In the genomic region with DNA sequence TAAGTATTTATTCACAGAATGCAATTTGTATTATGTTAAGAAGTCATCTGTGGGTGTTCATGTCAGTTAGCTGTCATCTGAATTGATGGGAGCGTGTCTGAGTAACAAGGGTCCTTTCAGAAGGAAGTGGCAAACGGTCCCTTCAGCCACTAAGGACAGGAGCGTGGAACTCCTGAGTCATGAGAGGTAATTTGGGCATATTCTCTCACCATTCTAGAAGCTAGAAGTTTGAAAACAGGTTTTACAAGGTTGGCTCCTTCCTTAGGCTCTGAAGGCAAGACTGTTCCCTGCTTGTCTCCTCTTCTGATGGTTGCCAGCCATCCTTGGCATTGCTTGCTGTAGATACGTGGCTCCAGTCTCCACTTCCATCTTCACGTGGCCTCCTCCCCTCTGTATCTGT, we compare ENCODE assay signal across 14 cellular contexts. TPM values are rescaled to one million over a fixed set of nuclear protein-coding genes. Genes with fewer than 3 reads are reported as not detected.
DNase-seq lines count a peak whose midpoint lies in the region; ATAC-seq and TF ChIP-seq lines count a peak whose summit lies in the region.
"Had no signal": no experiment of that assay in that cellular context is flagged by ENCODE, and none has a peak within 500 bp of the region (broad histone marks: within the 10 kb centered on the region; RNA-seq: fewer than 3 reads in every experiment).

No MANE protein-coding gene starts in this region.

- no peaks in the 10 kb centered on the region for H4K20me1 ChIP-seq in SK-N-SH (ENCODE audit: insufficient read depth)

- CTCF ChIA-PET in SK-N-SH (lab: Yijun Ruan, JAX), result interaction anchor here (0.9 to 1.8 kb wide), 4 partner anchors 20 to 70 kb away, joined by 4 to 11 read pairs (median 6); no protein-coding TSS in a partner anchor

- TF ChIP-seq CTCF in esophagus muscularis mucosa (IDR thresholded peaks at IDR 0.05) (no peak), psoas muscle (IDR thresholded peaks at IDR 0.05) (no peak), SK-N-SH (IDR thresholded peaks at IDR 0.05) (no peak)

- DNase-seq in HT-29 (ENCODE audit: low spot score) (peak; percentile 47), NOMO-1 treated with dmso at 0.1 percent for 144 hours (lab: John Stamatoyannopoulos, UW; ENCODE audit: unreplicated experiment) (peak; percentile 50), esophagus muscularis mucosa (ENCODE audit: extremely low spot score) (no peak), psoas muscle (no peak), SK-N-SH (no peak), D341Med (ENCODE audit: low spot score) (no peak), amygdala (lab: John Stamatoyannopoulos, UW) (no peak), HPDE6-E6E7 (ENCODE audit: extremely low spot score) (no peak)
- DNase-seq: activated naive CD4-positive, alpha-beta T cell treated with anti-CD3 and anti-CD28 coated beads, Interleukin-2, amount 50 U/mL, for 16 hours; CD4-positive, alpha-beta T cell; colonic mucosa; NCI-H1048; NCI-H226 had no signal

- H3K4me3 ChIP-seq in esophagus muscularis mucosa (no peak overlapping the region), psoas muscle (no peak overlapping the region), SK-N-SH (ENCODE audit: low read depth in 2 of 2, low read length in 1 of 2) (no peak overlapping the region)
- H3K4me3 ChIP-seq: colonic mucosa had no signal

- 84% methylated on average over 5 of the region's 5 CpGs for WGBS in esophagus muscularis mucosa
- WGBS in psoas muscle, 3 donors, result 45 to 74% (median 58%) methylated on average over 5 of the region's 5 CpGs
- 87% methylated on average over 5 of the region's 5 CpGs for WGBS in SK-N-SH (ENCODE audit: low lambda C conversion rate)

- H3K36me3 ChIP-seq in esophagus muscularis mucosa, result peaks cover 0 to 14% (median 0%) of the 10 kb centered on the region in 4 donors
- H3K36me3 ChIP-seq in psoas muscle (ENCODE audit: insufficient read depth in 1 of 2, low read depth in 1 of 2), result peaks cover 0 to 20% of the 10 kb centered on the region in 2 donors
- peaks cover 0 to 8% of the 10 kb centered on the region in 2 experiments for H3K36me3 ChIP-seq in SK-N-SH (replicated peaks in 1 of 2; ENCODE audit: control insufficient read depth in 1 of 2, insufficient read depth in 2 of 2, low read length in 1 of 2)
- H3K36me3 ChIP-seq: colonic mucosa had no signal

- no peaks in the 10 kb centered on the region for H3K9me3 ChIP-seq in esophagus muscularis mucosa
- no peaks in the 10 kb centered on the region for H3K9me3 ChIP-seq in psoas muscle
- no peaks in the 10 kb centered on the region for H3K9me3 ChIP-seq in SK-N-SH
- H3K9me3 ChIP-seq: colonic mucosa had no signal

- no peak overlapping the region for H3K4me2 ChIP-seq in SK-N-SH

- H3K79me2 ChIP-seq in SK-N-SH (ENCODE audit: insufficient read depth), result peaks cover 52% of the 10 kb centered on the region

- no peak for TF ChIP-seq RAD21 in SK-N-SH (IDR thresholded peaks at IDR 0.05; ENCODE audit: low read length)

- TF ChIP-seq EP300 in esophagus muscularis mucosa (IDR thresholded peaks at IDR 0.05), result no peak
- TF ChIP-seq EP300 in SK-N-SH (IDR thresholded peaks at IDR 0.05; ENCODE audit: borderline replicate concordance in 1 of 2, low read depth in 1 of 2, low read length in 1 of 2), result no peak

- ATAC-seq in psoas muscle, result peak; percentile 5 to 49 (median 20)
- ATAC-seq: Panc1 had no signal

- peaks cover 27% of the 10 kb centered on the region for H3F3A ChIP-seq in SK-N-SH (replicated peaks; ENCODE audit: insufficient read depth)

- TF ChIP-seq POLR2A in esophagus muscularis mucosa (IDR thresholded peaks at IDR 0.05; ENCODE audit: low read depth), result no peak

- H3K4me1 ChIP-seq in esophagus muscularis mucosa, result peaks cover 43 to 87% (median 82%) of the 10 kb centered on the region in 4 donors
- peaks cover 78% of the 10 kb centered on the region for H3K4me1 ChIP-seq in psoas muscle
- H3K4me1 ChIP-seq in SK-N-SH (ENCODE audit: control insufficient read depth in 1 of 2, insufficient read depth in 2 of 2, low read depth in 1 of 2, low read length in 1 of 2), result peaks cover 30 to 67% of the 10 kb centered on the region in 2 experiments

- H3K27me3 ChIP-seq in esophagus muscularis mucosa (no peaks in the 10 kb centered on the region), psoas muscle (ENCODE audit: insufficient read depth in 3 of 3, low read length in 2 of 3) (no peaks in the 10 kb centered on the region), SK-N-SH (ENCODE audit: insufficient read depth) (no peaks in the 10 kb centered on the region)
- H3K27me3 ChIP-seq: colonic mucosa had no signal

- no peaks in the 10 kb centered on the region for H3K9me2 ChIP-seq in SK-N-SH

- H3K9ac ChIP-seq in SK-N-SH, result no peak overlapping the region

- POLR2A ChIA-PET in SK-N-SH (lab: Yijun Ruan, JAX), result interaction anchor here (1.7 kb wide), 1 partner anchor 20 kb away, joined by 14 read pairs; a partner anchor contains a TSS

- no peak overlapping the region for H2AFZ ChIP-seq in SK-N-SH (ENCODE audit: low read depth)

- intact Hi-C loops in esophagus muscularis mucosa (cut with DNase I) (no loop called here), psoas muscle (cut with DNase I) (loop anchor here in 1 of 2 donors (5.0 kb wide), 1 partner anchor 44 kb away; no protein-coding TSS in a partner anchor)

- H3K27ac ChIP-seq in esophagus muscularis mucosa (replicated peaks in 1 of 4), result peak overlapping the region; percentile 47 to 94 (median 74)
- H3K27ac ChIP-seq in psoas muscle, result peak overlapping the region; percentile 76
- H3K27ac ChIP-seq in SK-N-SH (ENCODE audit: low read depth in 2 of 2, low read length in 1 of 2), result peak overlapping the region in 1 of 2 experiments; percentile 88; a peak in 2 of 4 replicates
- H3K27ac ChIP-seq: colonic mucosa had no signal

TF ChIP-seq in SK-N-SH, 30 proteins besides CTCF, POLR2A, EP300 and RAD21 (continues in another document):
- TF ChIP-seq YY1 (IDR thresholded peaks at IDR 0.05; ENCODE audit: low read depth), result no peak
- TF ChIP-seq, protein P1, sequence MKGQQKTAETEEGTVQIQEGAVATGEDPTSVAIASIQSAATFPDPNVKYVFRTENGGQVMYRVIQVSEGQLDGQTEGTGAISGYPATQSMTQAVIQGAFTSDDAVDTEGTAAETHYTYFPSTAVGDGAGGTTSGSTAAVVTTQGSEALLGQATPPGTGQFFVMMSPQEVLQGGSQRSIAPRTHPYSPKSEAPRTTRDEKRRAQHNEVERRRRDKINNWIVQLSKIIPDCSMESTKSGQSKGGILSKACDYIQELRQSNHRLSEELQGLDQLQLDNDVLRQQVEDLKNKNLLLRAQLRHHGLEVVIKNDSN (IDR thresholded peaks at IDR 0.05; ENCODE audit: borderline replicate concordance, low read depth), result no peak
- no peak for TF ChIP-seq ELF1 (IDR thresholded peaks at IDR 0.05)
- no peak for TF ChIP-seq RXRA (IDR thresholded peaks at IDR 0.05; ENCODE audit: borderline replicate concordance, low read depth)
- TF ChIP-seq NFIC (IDR thresholded peaks at IDR 0.05; ENCODE audit: borderline replicate concordance), result no peak
- no peak for TF ChIP-seq GABPA (IDR thresholded peaks at IDR 0.05; ENCODE audit: low read depth)
- TF ChIP-seq RCOR1 (IDR thresholded peaks at IDR 0.05; ENCODE audit: low read length), result no peak
- TF ChIP-seq, protein P2, sequence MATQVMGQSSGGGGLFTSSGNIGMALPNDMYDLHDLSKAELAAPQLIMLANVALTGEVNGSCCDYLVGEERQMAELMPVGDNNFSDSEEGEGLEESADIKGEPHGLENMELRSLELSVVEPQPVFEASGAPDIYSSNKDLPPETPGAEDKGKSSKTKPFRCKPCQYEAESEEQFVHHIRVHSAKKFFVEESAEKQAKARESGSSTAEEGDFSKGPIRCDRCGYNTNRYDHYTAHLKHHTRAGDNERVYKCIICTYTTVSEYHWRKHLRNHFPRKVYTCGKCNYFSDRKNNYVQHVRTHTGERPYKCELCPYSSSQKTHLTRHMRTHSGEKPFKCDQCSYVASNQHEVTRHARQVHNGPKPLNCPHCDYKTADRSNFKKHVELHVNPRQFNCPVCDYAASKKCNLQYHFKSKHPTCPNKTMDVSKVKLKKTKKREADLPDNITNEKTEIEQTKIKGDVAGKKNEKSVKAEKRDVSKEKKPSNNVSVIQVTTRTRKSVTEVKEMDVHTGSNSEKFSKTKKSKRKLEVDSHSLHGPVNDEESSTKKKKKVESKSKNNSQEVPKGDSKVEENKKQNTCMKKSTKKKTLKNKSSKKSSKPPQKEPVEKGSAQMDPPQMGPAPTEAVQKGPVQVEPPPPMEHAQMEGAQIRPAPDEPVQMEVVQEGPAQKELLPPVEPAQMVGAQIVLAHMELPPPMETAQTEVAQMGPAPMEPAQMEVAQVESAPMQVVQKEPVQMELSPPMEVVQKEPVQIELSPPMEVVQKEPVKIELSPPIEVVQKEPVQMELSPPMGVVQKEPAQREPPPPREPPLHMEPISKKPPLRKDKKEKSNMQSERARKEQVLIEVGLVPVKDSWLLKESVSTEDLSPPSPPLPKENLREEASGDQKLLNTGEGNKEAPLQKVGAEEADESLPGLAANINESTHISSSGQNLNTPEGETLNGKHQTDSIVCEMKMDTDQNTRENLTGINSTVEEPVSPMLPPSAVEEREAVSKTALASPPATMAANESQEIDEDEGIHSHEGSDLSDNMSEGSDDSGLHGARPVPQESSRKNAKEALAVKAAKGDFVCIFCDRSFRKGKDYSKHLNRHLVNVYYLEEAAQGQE (IDR thresholded peaks at IDR 0.05; ENCODE audit: low read depth, low read length), result no peak
- TF ChIP-seq RFX5 (IDR thresholded peaks at IDR 0.05; ENCODE audit: low read length), result no peak
- TF ChIP-seq, protein P3, sequence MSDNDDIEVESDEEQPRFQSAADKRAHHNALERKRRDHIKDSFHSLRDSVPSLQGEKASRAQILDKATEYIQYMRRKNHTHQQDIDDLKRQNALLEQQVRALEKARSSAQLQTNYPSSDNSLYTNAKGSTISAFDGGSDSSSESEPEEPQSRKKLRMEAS (IDR thresholded peaks at IDR 0.05; ENCODE audit: low read depth), result no peak
- no peak for TF ChIP-seq FOXM1 (IDR thresholded peaks at IDR 0.05; ENCODE audit: low read depth)
- TF ChIP-seq EZH2phosphoT487 (IDR thresholded peaks at IDR 0.05; ENCODE audit: borderline replicate concordance, low read depth), result no peak
- no peak for TF ChIP-seq TCF12 (IDR thresholded peaks at IDR 0.05)
- TF ChIP-seq FOSL2 (IDR thresholded peaks at IDR 0.05; ENCODE audit: borderline replicate concordance, low read depth), result no peak
- no peak for TF ChIP-seq POLR2AphosphoS5 (IDR thresholded peaks at IDR 0.05; ENCODE audit: low read depth, low read length)

RNA-seq across cellular contexts. Expression of a gene that starts 19.7 kb away (rescaled TPM):
- total RNA-seq in HT-29 (2014; rRNA removed; shearing (Covaris generic)), result 156 and 181 TPM in 2 replicates
- total RNA-seq in esophagus muscularis mucosa (10 to 100 TPM; 49.8 to 82.3 (median 72.1) TPM), psoas muscle (100 to 1,000 TPM in 3 of 4 donors, 10 to 100 TPM in 1; 66.1 to 215 (median 157) TPM)
- polyA plus RNA-seq in psoas muscle (10 to 100 TPM; 10.8 to 30.9 (median 26.7) TPM), SK-N-SH (2012; rRNA removed) (19.2 and 25.7 TPM in 2 replicates)
- 12.3 and 17.4 TPM in 2 replicates for polyA plus RNA-seq in SK-N-SH (2012; cell fraction: cytosol; rRNA removed)
- polyA plus RNA-seq in SK-N-SH (2012; cell fraction: nucleus; rRNA removed), result 15.6 and 19.9 TPM in 2 replicates

Comparison
In these comparisons a context has a peak if more than half of its experiments do, and no peak if none do; other contexts are left out.
1. DNase-seq: peak in HT-29 (single experiment) and NOMO-1 treated with dmso at 0.1 percent for 144 hours (single experiment); none in esophagus muscularis mucosa (single experiment), psoas muscle (0 of 2), SK-N-SH (single experiment), D341Med (single experiment), amygdala (0 of 56) and HPDE6-E6E7 (single experiment).